Comparison of ENCODE assay signal across 1 cellular context in the genomic region with DNA sequence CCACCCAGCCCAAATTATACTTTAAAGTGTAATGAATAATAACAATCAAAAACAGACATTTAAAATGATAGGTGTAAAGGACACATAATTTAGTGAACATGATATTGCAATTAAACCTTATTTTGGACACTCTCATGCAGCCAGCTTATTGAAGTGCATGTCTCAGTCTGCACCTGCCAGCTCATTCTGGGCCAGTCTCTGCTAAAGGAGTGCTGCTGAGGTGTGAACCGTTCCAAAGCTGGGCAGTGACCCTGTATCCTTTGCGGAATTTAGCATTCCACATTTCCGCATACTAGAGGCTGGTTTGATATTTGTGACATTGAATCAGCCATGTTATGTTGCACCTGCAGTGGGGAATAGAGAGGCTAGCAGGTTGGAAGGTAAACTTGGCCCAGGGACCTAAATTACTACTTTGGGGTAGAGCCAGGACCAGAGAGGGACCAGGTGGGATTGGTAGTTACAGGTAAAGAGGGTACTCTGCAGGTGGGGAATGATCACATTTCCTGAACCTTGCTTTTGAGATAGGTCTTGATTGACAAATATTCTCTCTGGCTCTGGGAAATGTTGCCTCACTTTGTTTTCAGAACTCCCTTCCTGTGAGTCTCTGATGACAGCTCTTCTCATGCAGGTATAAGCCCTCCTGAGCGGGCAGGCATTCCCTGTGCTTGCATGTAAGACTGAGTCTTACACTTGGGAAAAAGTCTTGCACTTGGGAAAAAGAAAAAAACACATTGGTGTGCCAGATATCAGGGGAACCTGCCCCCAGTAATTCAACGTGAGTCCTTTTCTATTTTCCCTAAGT.
TF ChIP-seq lines count a peak whose summit lies in the region.

No MANE protein-coding gene starts in this region.

TF ChIP-seq in HepG2, 621 proteins besides CTCF, POLR2A, EP300 and RAD21 (continued from another document and continues in another):
- TF ChIP-seq, protein P1, sequence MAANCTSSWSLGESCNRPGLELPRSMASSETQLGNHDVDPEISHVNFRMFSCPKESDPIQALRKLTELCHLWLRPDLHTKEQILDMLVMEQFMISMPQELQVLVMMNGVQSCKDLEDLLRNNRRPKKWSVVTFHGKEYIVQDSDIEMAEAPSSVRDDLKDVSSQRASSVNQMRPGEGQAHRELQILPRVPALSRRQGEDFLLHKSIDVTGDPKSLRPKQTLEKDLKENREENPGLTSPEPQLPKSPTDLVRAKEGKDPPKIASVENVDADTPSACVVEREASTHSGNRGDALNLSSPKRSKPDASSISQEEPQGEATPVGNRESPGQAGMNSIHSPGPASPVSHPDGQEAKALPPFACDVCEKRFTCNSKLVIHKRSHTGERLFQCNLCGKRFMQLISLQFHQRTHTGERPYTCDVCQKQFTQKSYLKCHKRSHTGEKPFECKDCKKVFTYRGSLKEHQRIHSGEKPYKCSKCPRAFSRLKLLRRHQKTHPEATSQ (CRISPR knock-in tag; IDR thresholded peaks at IDR 0.05; ENCODE audit: borderline replicate concordance), result no peak
- no peak for TF ChIP-seq ZNF782 (CRISPR knock-in tag; IDR thresholded peaks at IDR 0.05; ENCODE audit: borderline replicate concordance)
- TF ChIP-seq, protein P2, sequence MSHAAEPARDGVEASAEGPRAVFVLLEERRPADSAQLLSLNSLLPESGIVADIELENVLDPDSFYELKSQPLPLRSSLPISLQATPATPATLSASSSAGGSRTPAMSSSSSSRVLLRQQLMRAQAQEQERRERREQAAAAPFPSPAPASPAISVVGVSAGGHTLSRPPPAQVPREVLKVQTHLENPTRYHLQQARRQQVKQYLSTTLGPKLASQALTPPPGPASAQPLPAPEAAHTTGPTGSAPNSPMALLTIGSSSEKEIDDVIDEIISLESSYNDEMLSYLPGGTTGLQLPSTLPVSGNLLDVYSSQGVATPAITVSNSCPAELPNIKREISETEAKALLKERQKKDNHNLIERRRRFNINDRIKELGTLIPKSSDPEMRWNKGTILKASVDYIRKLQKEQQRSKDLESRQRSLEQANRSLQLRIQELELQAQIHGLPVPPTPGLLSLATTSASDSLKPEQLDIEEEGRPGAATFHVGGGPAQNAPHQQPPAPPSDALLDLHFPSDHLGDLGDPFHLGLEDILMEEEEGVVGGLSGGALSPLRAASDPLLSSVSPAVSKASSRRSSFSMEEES (CRISPR knock-in tag; IDR thresholded peaks at IDR 0.05), result no peak
- no peak for TF ChIP-seq ZSCAN9 (CRISPR knock-in tag; IDR thresholded peaks at IDR 0.05; ENCODE audit: borderline replicate concordance)
- no peak for TF ChIP-seq ZNF468 (CRISPR knock-in tag; IDR thresholded peaks at IDR 0.05)
- TF ChIP-seq EZH2 (conservative IDR thresholded peaks at IDR 0.05; ENCODE audit: low read depth, low read length), result no peak
- no peak for TF ChIP-seq REXO4 (CRISPR knock-in tag; IDR thresholded peaks at IDR 0.05; ENCODE audit: borderline replicate concordance)
- TF ChIP-seq ZNF7 (CRISPR knock-in tag; IDR thresholded peaks at IDR 0.05), result no peak
- no peak for TF ChIP-seq SNAI1 (CRISPR knock-in tag; IDR thresholded peaks at IDR 0.05; ENCODE audit: borderline replicate concordance)
- peak; percentile 50; the same call in 1 of the 2 replicates for TF ChIP-seq ZNF670 (CRISPR knock-in tag; IDR thresholded peaks at IDR 0.05; ENCODE audit: borderline replicate concordance)
- no peak for TF ChIP-seq TCF7 (IDR thresholded peaks at IDR 0.05; ENCODE audit: low read depth)
- no peak for TF ChIP-seq ELF1 (CRISPR knock-in tag; IDR thresholded peaks at IDR 0.05)
- TF ChIP-seq ZNF558 (CRISPR knock-in tag; IDR thresholded peaks at IDR 0.05; ENCODE audit: borderline replicate concordance), result no peak
- TF ChIP-seq SAP130 (CRISPR knock-in tag; IDR thresholded peaks at IDR 0.05; ENCODE audit: low read depth), result peak; percentile 39; the same call in 1 of the 2 replicates
- no peak for TF ChIP-seq ZNF746 (CRISPR knock-in tag; IDR thresholded peaks at IDR 0.05)
- TF ChIP-seq ZNF775 (CRISPR knock-in tag; IDR thresholded peaks at IDR 0.05; ENCODE audit: borderline replicate concordance), result no peak
- TF ChIP-seq, protein P3, sequence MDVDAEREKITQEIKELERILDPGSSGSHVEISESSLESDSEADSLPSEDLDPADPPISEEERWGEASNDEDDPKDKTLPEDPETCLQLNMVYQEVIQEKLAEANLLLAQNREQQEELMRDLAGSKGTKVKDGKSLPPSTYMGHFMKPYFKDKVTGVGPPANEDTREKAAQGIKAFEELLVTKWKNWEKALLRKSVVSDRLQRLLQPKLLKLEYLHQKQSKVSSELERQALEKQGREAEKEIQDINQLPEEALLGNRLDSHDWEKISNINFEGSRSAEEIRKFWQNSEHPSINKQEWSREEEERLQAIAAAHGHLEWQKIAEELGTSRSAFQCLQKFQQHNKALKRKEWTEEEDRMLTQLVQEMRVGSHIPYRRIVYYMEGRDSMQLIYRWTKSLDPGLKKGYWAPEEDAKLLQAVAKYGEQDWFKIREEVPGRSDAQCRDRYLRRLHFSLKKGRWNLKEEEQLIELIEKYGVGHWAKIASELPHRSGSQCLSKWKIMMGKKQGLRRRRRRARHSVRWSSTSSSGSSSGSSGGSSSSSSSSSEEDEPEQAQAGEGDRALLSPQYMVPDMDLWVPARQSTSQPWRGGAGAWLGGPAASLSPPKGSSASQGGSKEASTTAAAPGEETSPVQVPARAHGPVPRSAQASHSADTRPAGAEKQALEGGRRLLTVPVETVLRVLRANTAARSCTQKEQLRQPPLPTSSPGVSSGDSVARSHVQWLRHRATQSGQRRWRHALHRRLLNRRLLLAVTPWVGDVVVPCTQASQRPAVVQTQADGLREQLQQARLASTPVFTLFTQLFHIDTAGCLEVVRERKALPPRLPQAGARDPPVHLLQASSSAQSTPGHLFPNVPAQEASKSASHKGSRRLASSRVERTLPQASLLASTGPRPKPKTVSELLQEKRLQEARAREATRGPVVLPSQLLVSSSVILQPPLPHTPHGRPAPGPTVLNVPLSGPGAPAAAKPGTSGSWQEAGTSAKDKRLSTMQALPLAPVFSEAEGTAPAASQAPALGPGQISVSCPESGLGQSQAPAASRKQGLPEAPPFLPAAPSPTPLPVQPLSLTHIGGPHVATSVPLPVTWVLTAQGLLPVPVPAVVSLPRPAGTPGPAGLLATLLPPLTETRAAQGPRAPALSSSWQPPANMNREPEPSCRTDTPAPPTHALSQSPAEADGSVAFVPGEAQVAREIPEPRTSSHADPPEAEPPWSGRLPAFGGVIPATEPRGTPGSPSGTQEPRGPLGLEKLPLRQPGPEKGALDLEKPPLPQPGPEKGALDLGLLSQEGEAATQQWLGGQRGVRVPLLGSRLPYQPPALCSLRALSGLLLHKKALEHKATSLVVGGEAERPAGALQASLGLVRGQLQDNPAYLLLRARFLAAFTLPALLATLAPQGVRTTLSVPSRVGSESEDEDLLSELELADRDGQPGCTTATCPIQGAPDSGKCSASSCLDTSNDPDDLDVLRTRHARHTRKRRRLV (CRISPR knock-in tag; IDR thresholded peaks at IDR 0.05), result no peak
- TF ChIP-seq PRPF4 (IDR thresholded peaks at IDR 0.05; ENCODE audit: low read depth, low read length, poor library complexity, severe bottlenecking), result no peak
- TF ChIP-seq, protein P4, sequence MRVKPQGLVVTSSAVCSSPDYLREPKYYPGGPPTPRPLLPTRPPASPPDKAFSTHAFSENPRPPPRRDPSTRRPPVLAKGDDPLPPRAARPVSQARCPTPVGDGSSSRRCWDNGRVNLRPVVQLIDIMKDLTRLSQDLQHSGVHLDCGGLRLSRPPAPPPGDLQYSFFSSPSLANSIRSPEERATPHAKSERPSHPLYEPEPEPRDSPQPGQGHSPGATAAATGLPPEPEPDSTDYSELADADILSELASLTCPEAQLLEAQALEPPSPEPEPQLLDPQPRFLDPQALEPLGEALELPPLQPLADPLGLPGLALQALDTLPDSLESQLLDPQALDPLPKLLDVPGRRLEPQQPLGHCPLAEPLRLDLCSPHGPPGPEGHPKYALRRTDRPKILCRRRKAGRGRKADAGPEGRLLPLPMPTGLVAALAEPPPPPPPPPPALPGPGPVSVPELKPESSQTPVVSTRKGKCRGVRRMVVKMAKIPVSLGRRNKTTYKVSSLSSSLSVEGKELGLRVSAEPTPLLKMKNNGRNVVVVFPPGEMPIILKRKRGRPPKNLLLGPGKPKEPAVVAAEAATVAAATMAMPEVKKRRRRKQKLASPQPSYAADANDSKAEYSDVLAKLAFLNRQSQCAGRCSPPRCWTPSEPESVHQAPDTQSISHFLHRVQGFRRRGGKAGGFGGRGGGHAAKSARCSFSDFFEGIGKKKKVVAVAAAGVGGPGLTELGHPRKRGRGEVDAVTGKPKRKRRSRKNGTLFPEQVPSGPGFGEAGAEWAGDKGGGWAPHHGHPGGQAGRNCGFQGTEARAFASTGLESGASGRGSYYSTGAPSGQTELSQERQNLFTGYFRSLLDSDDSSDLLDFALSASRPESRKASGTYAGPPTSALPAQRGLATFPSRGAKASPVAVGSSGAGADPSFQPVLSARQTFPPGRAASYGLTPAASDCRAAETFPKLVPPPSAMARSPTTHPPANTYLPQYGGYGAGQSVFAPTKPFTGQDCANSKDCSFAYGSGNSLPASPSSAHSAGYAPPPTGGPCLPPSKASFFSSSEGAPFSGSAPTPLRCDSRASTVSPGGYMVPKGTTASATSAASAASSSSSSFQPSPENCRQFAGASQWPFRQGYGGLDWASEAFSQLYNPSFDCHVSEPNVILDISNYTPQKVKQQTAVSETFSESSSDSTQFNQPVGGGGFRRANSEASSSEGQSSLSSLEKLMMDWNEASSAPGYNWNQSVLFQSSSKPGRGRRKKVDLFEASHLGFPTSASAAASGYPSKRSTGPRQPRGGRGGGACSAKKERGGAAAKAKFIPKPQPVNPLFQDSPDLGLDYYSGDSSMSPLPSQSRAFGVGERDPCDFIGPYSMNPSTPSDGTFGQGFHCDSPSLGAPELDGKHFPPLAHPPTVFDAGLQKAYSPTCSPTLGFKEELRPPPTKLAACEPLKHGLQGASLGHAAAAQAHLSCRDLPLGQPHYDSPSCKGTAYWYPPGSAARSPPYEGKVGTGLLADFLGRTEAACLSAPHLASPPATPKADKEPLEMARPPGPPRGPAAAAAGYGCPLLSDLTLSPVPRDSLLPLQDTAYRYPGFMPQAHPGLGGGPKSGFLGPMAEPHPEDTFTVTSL (CRISPR knock-in tag; IDR thresholded peaks at IDR 0.05; ENCODE audit: borderline replicate concordance), result no peak
- TF ChIP-seq SAFB2 (CRISPR knock-in tag; IDR thresholded peaks at IDR 0.05; ENCODE audit: borderline replicate concordance, low read depth), result no peak
- TF ChIP-seq, protein P5, sequence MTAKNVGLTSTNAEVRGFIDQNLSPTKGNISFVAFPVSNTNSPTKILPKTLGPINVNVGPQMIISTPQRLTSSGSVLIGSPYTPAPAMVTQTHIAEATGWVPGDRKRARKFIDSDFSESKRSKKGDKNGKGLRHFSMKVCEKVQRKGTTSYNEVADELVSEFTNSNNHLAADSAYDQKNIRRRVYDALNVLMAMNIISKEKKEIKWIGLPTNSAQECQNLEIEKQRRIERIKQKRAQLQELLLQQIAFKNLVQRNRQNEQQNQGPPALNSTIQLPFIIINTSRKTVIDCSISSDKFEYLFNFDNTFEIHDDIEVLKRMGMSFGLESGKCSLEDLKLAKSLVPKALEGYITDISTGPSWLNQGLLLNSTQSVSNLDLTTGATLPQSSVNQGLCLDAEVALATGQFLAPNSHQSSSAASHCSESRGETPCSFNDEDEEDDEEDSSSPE (CRISPR knock-in tag; IDR thresholded peaks at IDR 0.05), result peak; percentile 18; the same call in 1 of the 2 replicates
- no peak for TF ChIP-seq ZNF484 (CRISPR knock-in tag; IDR thresholded peaks at IDR 0.05; ENCODE audit: borderline replicate concordance, low read depth)
- TF ChIP-seq ZNF777 (CRISPR knock-in tag; IDR thresholded peaks at IDR 0.05), result no peak
- TF ChIP-seq, protein P6, sequence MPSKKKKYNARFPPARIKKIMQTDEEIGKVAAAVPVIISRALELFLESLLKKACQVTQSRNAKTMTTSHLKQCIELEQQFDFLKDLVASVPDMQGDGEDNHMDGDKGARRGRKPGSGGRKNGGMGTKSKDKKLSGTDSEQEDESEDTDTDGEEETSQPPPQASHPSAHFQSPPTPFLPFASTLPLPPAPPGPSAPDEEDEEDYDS (CRISPR knock-in tag; IDR thresholded peaks at IDR 0.05), result no peak
- TF ChIP-seq, protein P7, sequence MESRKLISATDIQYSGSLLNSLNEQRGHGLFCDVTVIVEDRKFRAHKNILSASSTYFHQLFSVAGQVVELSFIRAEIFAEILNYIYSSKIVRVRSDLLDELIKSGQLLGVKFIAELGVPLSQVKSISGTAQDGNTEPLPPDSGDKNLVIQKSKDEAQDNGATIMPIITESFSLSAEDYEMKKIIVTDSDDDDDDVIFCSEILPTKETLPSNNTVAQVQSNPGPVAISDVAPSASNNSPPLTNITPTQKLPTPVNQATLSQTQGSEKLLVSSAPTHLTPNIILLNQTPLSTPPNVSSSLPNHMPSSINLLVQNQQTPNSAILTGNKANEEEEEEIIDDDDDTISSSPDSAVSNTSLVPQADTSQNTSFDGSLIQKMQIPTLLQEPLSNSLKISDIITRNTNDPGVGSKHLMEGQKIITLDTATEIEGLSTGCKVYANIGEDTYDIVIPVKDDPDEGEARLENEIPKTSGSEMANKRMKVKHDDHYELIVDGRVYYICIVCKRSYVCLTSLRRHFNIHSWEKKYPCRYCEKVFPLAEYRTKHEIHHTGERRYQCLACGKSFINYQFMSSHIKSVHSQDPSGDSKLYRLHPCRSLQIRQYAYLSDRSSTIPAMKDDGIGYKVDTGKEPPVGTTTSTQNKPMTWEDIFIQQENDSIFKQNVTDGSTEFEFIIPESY (CRISPR knock-in tag; IDR thresholded peaks at IDR 0.05), result peak; percentile 39; the same call in 1 of the 2 replicates
- peak; percentile 36; the same call in 1 of the 2 replicates for TF ChIP-seq SSRP1 (CRISPR knock-in tag; IDR thresholded peaks at IDR 0.05)
- TF ChIP-seq SATB2 (CRISPR knock-in tag; IDR thresholded peaks at IDR 0.05), result no peak
- TF ChIP-seq, protein P8, sequence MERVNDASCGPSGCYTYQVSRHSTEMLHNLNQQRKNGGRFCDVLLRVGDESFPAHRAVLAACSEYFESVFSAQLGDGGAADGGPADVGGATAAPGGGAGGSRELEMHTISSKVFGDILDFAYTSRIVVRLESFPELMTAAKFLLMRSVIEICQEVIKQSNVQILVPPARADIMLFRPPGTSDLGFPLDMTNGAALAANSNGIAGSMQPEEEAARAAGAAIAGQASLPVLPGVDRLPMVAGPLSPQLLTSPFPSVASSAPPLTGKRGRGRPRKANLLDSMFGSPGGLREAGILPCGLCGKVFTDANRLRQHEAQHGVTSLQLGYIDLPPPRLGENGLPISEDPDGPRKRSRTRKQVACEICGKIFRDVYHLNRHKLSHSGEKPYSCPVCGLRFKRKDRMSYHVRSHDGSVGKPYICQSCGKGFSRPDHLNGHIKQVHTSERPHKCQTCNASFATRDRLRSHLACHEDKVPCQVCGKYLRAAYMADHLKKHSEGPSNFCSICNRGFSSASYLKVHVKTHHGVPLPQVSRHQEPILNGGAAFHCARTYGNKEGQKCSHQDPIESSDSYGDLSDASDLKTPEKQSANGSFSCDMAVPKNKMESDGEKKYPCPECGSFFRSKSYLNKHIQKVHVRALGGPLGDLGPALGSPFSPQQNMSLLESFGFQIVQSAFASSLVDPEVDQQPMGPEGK (CRISPR knock-in tag; IDR thresholded peaks at IDR 0.05), result no peak
- TF ChIP-seq, protein P9, sequence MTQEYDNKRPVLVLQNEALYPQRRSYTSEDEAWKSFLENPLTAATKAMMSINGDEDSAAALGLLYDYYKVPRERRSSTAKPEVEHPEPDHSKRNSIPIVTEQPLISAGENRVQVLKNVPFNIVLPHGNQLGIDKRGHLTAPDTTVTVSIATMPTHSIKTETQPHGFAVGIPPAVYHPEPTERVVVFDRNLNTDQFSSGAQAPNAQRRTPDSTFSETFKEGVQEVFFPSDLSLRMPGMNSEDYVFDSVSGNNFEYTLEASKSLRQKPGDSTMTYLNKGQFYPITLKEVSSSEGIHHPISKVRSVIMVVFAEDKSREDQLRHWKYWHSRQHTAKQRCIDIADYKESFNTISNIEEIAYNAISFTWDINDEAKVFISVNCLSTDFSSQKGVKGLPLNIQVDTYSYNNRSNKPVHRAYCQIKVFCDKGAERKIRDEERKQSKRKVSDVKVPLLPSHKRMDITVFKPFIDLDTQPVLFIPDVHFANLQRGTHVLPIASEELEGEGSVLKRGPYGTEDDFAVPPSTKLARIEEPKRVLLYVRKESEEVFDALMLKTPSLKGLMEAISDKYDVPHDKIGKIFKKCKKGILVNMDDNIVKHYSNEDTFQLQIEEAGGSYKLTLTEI (CRISPR knock-in tag; conservative IDR thresholded peaks at IDR 0.05), result no peak
- no peak for TF ChIP-seq ZNF354B (CRISPR knock-in tag; IDR thresholded peaks at IDR 0.05)
